8 cellular contexts compared by ENCODE assay signal in the genomic region with DNA sequence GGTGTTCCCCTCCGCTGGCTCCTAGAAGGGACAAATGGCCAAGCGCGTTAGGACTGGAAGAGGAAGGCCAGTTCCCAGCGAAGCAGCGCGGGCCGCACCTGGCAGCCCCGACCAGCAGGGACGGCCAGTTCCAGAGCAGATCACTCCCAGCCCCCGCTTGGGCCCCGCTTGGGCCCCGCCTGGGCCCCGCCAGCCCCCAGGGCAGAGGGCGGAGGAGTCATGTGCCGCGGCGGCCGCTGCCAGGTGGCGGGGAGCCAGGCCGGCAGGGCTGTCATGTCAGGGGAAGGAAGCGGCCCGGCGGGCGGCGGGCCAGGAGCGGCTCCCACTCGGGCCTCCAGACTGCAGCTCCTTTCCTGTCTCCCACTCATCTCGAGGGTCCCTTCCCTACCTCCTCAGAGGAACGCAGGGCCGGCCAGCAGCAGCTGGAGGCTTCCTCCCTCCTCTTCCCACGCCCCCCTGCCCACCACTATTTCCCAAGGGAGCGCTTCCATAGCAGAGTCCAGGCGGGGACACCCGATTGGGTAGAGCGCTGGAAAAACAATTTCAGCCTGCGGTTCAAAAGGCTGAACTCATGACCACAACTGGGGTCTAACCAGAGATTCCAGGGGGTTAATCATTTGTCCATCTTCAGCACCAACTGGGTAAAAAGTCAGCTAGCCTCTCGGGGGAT. TPM values are rescaled to one million over a fixed set of nuclear protein-coding genes. Genes with fewer than 3 reads are reported as not detected.
DNase-seq lines count a peak whose midpoint lies in the region; ATAC-seq and TF ChIP-seq lines count a peak whose summit lies in the region.

No MANE protein-coding gene starts in this region.

- H3K4me3 Mint-ChIP-seq in HFFc6 = peak overlapping the region; percentile 78
- H3K4me3 Mint-ChIP-seq in naive thymus-derived CD8-positive, alpha-beta T cell = no peak overlapping the region

- H3K9me3 Mint-ChIP-seq in HFFc6 = no peaks in the 10 kb centered on the region
- no peaks in the 10 kb centered on the region for H3K9me3 Mint-ChIP-seq in naive thymus-derived CD8-positive, alpha-beta T cell

- H3K4me1 Mint-ChIP-seq in HFFc6 (ENCODE audit: low read depth) = peaks cover 61% of the 10 kb centered on the region
- H3K4me1 Mint-ChIP-seq in naive thymus-derived CD8-positive, alpha-beta T cell = peaks cover 0 to 6% (median under 1%) of the 10 kb centered on the region in 4 donors

- TF ChIP-seq CTCF in AG10803 (conservative IDR thresholded peaks at IDR 0.05; ENCODE audit: low read length) = no peak
- no peak for TF ChIP-seq CTCF in HFFc6 (IDR thresholded peaks at IDR 0.05)
- TF ChIP-seq CTCF in foreskin fibroblast (IDR thresholded peaks at IDR 0.05; ENCODE audit: low read depth, low read length) = no peak

- DNase-seq in AG10803 (ENCODE audit: low read depth) (peak; percentile 75), HFFc6 (peak; percentile 66), SK-MEL-5 (ENCODE audit: low read depth, low spot score) (peak; percentile 69), foreskin fibroblast (peak; percentile 78 to 91), occipital lobe (lab: John Stamatoyannopoulos, UW) (peak; percentile 56), DMS53 treated with DMSO at 0.1 percent for 48 hours (lab: John Stamatoyannopoulos, UW; ENCODE audit: unreplicated experiment) (no peak), SKM-1 treated with dmso at 0.1 percent for 144 hours (lab: John Stamatoyannopoulos, UW; ENCODE audit: unreplicated experiment) (no peak)
- DNase-seq in naive thymus-derived CD8-positive, alpha-beta T cell = no peak

- no peak for ATAC-seq in naive thymus-derived CD8-positive, alpha-beta T cell

- H3K27ac Mint-ChIP-seq in HFFc6 = peak overlapping the region; percentile 73
- H3K27ac Mint-ChIP-seq in naive thymus-derived CD8-positive, alpha-beta T cell = peak overlapping the region in 1 of 10 donors; percentile 25

- no peaks in the 10 kb centered on the region for H3K27me3 Mint-ChIP-seq in HFFc6 (ENCODE audit: insufficient read depth)
- H3K27me3 Mint-ChIP-seq in naive thymus-derived CD8-positive, alpha-beta T cell = peaks cover 37 to 69% (median 59%) of the 10 kb centered on the region in 5 donors

- in situ Hi-C loops in SK-MEL-5 (cut with HindIII; ENCODE audit: low pct_unique_long_range_greater_than_20kb, low sequenced_read_pairs) = no loop called here

- H3K36me3 Mint-ChIP-seq in HFFc6 (ENCODE audit: low read depth) = peaks cover 13% of the 10 kb centered on the region
- no peaks in the 10 kb centered on the region for H3K36me3 Mint-ChIP-seq in naive thymus-derived CD8-positive, alpha-beta T cell

- POLR2A ChIA-PET in naive thymus-derived CD8-positive, alpha-beta T cell (lab: Charles Lee) = no interaction called here

- peak overlapping the region; percentile 48 for H3K4me3 ChIP-seq in AG10803 (ENCODE audit: low read length)
- H3K4me3 ChIP-seq in foreskin fibroblast (ENCODE audit: low read depth in 1 of 2, low read length in 2 of 2) = peak overlapping the region; percentile 26 to 37

RNA-seq across cellular contexts. Expression of gene ZNF697, which starts 16.5 kb away (rescaled TPM):
- total RNA-seq in HFFc6 (2021; fragmentation: NEBNext Ultra II Directional; extraction: Animal tissue kit (Norgen Biotek cat#: 25700)) = 1 to 10 TPM; 7.5 to 8.5 (median 8.1) TPM
- 80.6 and 82.3 TPM in 2 replicates for total RNA-seq in SK-MEL-5 (2014; rRNA removed; shearing (Covaris generic))
- polyA plus RNA-seq in SK-MEL-5 (2015; cell fraction: cytosol; rRNA removed) = 54.2 and 67.1 TPM in 2 replicates
- polyA plus RNA-seq in SK-MEL-5 (2015; cell fraction: nucleus; rRNA removed) = 60.9 and 63.3 TPM in 2 replicates
- 31.8 TPM for total RNA-seq in occipital lobe
- total RNA-seq in naive thymus-derived CD8-positive, alpha-beta T cell = under 1 TPM in 1 of 2 experiments, not detected in 1; 0.08 TPM
- polyA plus RNA-seq in naive thymus-derived CD8-positive, alpha-beta T cell = not detected

Comparison
In these comparisons a context has a peak if more than half of its experiments do, and no peak if none do; other contexts are left out.
1. DNase-seq: peak in AG10803 (single experiment), HFFc6 (single experiment), SK-MEL-5 (single experiment), foreskin fibroblast (2 of 2) and occipital lobe (single experiment); none in naive thymus-derived CD8-positive, alpha-beta T cell (0 of 10), DMS53 treated with DMSO at 0.1 percent for 48 hours (single experiment) and SKM-1 treated with dmso at 0.1 percent for 144 hours (single experiment).
2. RNA of gene ZNF697, which starts 16.5 kb away (total RNA-seq): 80.6 to 82.3 TPM in SK-MEL-5, 31.8 TPM in occipital lobe (single experiment) and 7.5 to 8.5 TPM in HFFc6; 0.08 TPM in naive thymus-derived CD8-positive, alpha-beta T cell; every median in the first group is over 4 times any median in the second.